20 cellular contexts compared by ENCODE assay signal in the genomic region with DNA sequence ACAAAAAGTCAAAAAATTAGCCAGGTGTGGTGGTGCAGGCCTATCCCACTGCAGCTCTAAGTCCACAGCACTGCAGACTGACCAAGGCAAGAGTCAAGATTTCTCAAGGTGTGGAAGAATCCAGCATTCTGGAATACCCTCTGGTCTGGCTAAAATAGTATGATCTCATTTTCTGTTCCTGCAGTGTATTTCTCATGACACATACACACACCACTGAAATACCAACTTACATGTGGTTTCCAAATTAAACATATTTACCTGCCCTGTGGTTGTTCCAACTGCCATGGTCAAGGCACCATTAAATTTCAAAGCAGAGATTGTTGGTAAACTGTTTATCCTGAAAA. TPM values are rescaled to one million over a fixed set of nuclear protein-coding genes. Genes with fewer than 3 reads are reported as not detected.
DNase-seq lines count a peak whose midpoint lies in the region; ATAC-seq and TF ChIP-seq lines count a peak whose summit lies in the region.
"Had no signal": no experiment of that assay in that cellular context is flagged by ENCODE, and none has a peak within 500 bp of the region (broad histone marks: within the 10 kb centered on the region; RNA-seq: fewer than 3 reads in every experiment).

No MANE protein-coding gene starts in this region.

- POLR2A ChIA-PET in RWPE1 (lab: Yijun Ruan, JAX; ENCODE audit: low non-redundant PET): no interaction called here

- no peaks in the 10 kb centered on the region for H3K9me3 ChIP-seq in smooth muscle cell (replicated peaks; ENCODE audit: low read depth)
- no peaks in the 10 kb centered on the region for H3K9me3 ChIP-seq in mucosa of descending colon
- H3K9me3 ChIP-seq: esophagus squamous epithelium, transverse colon had no signal

- DNase-seq in HFFc6: no peak
- DNase-seq in RWPE1 (ENCODE audit: low spot score): no peak
- DNase-seq in epithelial cell of prostate (ENCODE audit: low read depth, low spot score): no peak
- no peak for DNase-seq in smooth muscle cell (lab: John Stamatoyannopoulos, UW; ENCODE audit: unreplicated experiment)
- DNase-seq in activated naive CD8-positive, alpha-beta T cell treated with anti-CD3 and anti-CD28 coated beads for 36 hours: no peak
- DNase-seq in DMS 273 treated with DMSO at 0.1 percent for 48 hours (lab: John Stamatoyannopoulos, UW): no peak
- no peak for DNase-seq in mucosa of descending colon
- DNase-seq: activated CD4-positive, CD25-positive, alpha-beta regulatory T cell treated with anti-CD3 and anti-CD28 coated beads, Interleukin-2, amount 50 U/mL, for 72 hours; activated CD8-positive, alpha-beta T cell treated with anti-CD3 and anti-CD28 coated beads for 36 hours; CD8-positive, alpha-beta T cell; DMS153; effector CD4-positive, alpha-beta T cell; esophagus squamous epithelium; Karpas-422; naive B cell; NCI-H1694; NCI-H526; transverse colon had no signal

- H3K36me3 ChIP-seq in smooth muscle cell (ENCODE audit: low read depth) (no peaks in the 10 kb centered on the region), mucosa of descending colon (ENCODE audit: low read depth) (no peaks in the 10 kb centered on the region)

- H3K27ac Mint-ChIP-seq in HFFc6: peak overlapping the region; percentile 73; the same call in 1 of the 2 replicates
- no peak overlapping the region for H3K27ac Mint-ChIP-seq in activated naive CD8-positive, alpha-beta T cell treated with anti-CD3 and anti-CD28 coated beads for 36 hours
- H3K27ac Mint-ChIP-seq: activated CD8-positive, alpha-beta T cell treated with anti-CD3 and anti-CD28 coated beads for 36 hours; CD8-positive, alpha-beta T cell; memory B cell; naive B cell had no signal

- H3K79me2 ChIP-seq in smooth muscle cell (ENCODE audit: low read depth): no peaks in the 10 kb centered on the region

- peaks cover 52% of the 10 kb centered on the region for H3K4me1 Mint-ChIP-seq in HFFc6 (ENCODE audit: low read depth)
- peaks cover 29% of the 10 kb centered on the region for H3K4me1 Mint-ChIP-seq in activated naive CD8-positive, alpha-beta T cell treated with anti-CD3 and anti-CD28 coated beads for 36 hours
- H3K4me1 Mint-ChIP-seq: memory B cell had no signal

- peak overlapping the region; percentile 70 for H3K27ac ChIP-seq in RWPE1
- peak overlapping the region; percentile 44 for H3K27ac ChIP-seq in epithelial cell of prostate
- peak overlapping the region; percentile 69 for H3K27ac ChIP-seq in smooth muscle cell (ENCODE audit: low read depth)
- H3K27ac ChIP-seq: esophagus squamous epithelium, transverse colon had no signal

- peaks cover 5% of the 10 kb centered on the region for H3K4me1 ChIP-seq in smooth muscle cell (ENCODE audit: low read depth)
- no peaks in the 10 kb centered on the region for H3K4me1 ChIP-seq in mucosa of descending colon (ENCODE audit: low read depth)
- H3K4me1 ChIP-seq: transverse colon had no signal

- H3K4me3 ChIP-seq in smooth muscle cell: no peak overlapping the region
- H3K4me3 ChIP-seq in mucosa of descending colon: no peak overlapping the region
- H3K4me3 ChIP-seq: esophagus squamous epithelium, transverse colon had no signal

- no peaks in the 10 kb centered on the region for H3F3A ChIP-seq in smooth muscle cell (ENCODE audit: low read depth)

- no peak overlapping the region for H3K4me2 ChIP-seq in smooth muscle cell

- no peaks in the 10 kb centered on the region for H3K9me3 Mint-ChIP-seq in HFFc6
- no peaks in the 10 kb centered on the region for H3K9me3 Mint-ChIP-seq in activated naive CD8-positive, alpha-beta T cell treated with anti-CD3 and anti-CD28 coated beads for 36 hours
- H3K9me3 Mint-ChIP-seq: activated CD8-positive, alpha-beta T cell treated with anti-CD3 and anti-CD28 coated beads for 36 hours; CD8-positive, alpha-beta T cell; memory B cell; naive B cell had no signal

- H3K36me3 Mint-ChIP-seq in HFFc6 (ENCODE audit: low read depth): peaks cover 33% of the 10 kb centered on the region
- H3K36me3 Mint-ChIP-seq in activated naive CD8-positive, alpha-beta T cell treated with anti-CD3 and anti-CD28 coated beads for 36 hours: peaks cover 36% of the 10 kb centered on the region

- no peak overlapping the region for H2AFZ ChIP-seq in smooth muscle cell (ENCODE audit: low read depth)

- H3K27me3 Mint-ChIP-seq in HFFc6 (ENCODE audit: insufficient read depth): no peaks in the 10 kb centered on the region
- H3K27me3 Mint-ChIP-seq in activated naive CD8-positive, alpha-beta T cell treated with anti-CD3 and anti-CD28 coated beads for 36 hours: no peaks in the 10 kb centered on the region
- H3K27me3 Mint-ChIP-seq: activated CD8-positive, alpha-beta T cell treated with anti-CD3 and anti-CD28 coated beads for 36 hours; activated naive CD8-positive, alpha-beta T cell; memory B cell; naive B cell had no signal

- peak overlapping the region; percentile 7; the same call in 1 of the 2 replicates for H3K4me3 Mint-ChIP-seq in HFFc6
- H3K4me3 Mint-ChIP-seq in activated naive CD8-positive, alpha-beta T cell treated with anti-CD3 and anti-CD28 coated beads for 36 hours: no peak overlapping the region
- H3K4me3 Mint-ChIP-seq: activated CD8-positive, alpha-beta T cell treated with anti-CD3 and anti-CD28 coated beads for 36 hours; activated naive CD8-positive, alpha-beta T cell; CD8-positive, alpha-beta T cell; memory B cell; naive B cell had no signal

- intact Hi-C loops in mucosa of descending colon (cut with DNase I, micrococcal nuclease): no loop called here

- H3K27me3 ChIP-seq in smooth muscle cell (ENCODE audit: low read depth): no peaks in the 10 kb centered on the region
- H3K27me3 ChIP-seq: esophagus squamous epithelium, transverse colon had no signal

- no peak for TF ChIP-seq CTCF in HFFc6 (IDR thresholded peaks at IDR 0.05)
- TF ChIP-seq CTCF in RWPE1 (conservative IDR thresholded peaks at IDR 0.05; ENCODE audit: low read depth): no peak
- no peak for TF ChIP-seq CTCF in smooth muscle cell (IDR thresholded peaks at IDR 0.05; ENCODE audit: borderline replicate concordance, insufficient read depth, poor library complexity, severe bottlenecking)
- no peak for TF ChIP-seq CTCF in mucosa of descending colon (IDR thresholded peaks at IDR 0.05)

- no peaks in the 10 kb centered on the region for H4K20me1 ChIP-seq in smooth muscle cell (ENCODE audit: low read depth)

- no peak overlapping the region for H3K9ac ChIP-seq in smooth muscle cell (ENCODE audit: low read depth)

- ATAC-seq in mucosa of descending colon: no peak
- ATAC-seq: activated CD8-positive, alpha-beta T cell treated with anti-CD3 and anti-CD28 coated beads for 36 hours; CD8-positive, alpha-beta T cell had no signal

- CTCF ChIA-PET in RWPE1 (lab: Yijun Ruan, JAX): no interaction called here

RNA-seq across cellular contexts. Expression of a gene that starts 30.9 kb away (rescaled TPM):
- 10 to 100 TPM; 27.5 to 31.1 (median 30.8) TPM for total RNA-seq in HFFc6 (2021; fragmentation: NEBNext Ultra II Directional; extraction: Animal tissue kit (Norgen Biotek cat#: 25700))
- 27.0 and 29.5 TPM in 2 replicates for total RNA-seq in smooth muscle cell
- 18.0 and 19.8 TPM in 2 replicates for polyA plus RNA-seq in smooth muscle cell
- total RNA-seq in activated naive CD8-positive, alpha-beta T cell treated with anti-CD3 and anti-CD28 coated beads for 36 hours: 10 to 100 TPM; 48.1 to 49.9 TPM
- 10 to 100 TPM; 17.0 to 22.7 (median 19.7) TPM for total RNA-seq in mucosa of descending colon
